ENCODE assay signal across 26 cellular contexts in genomic region chr1:216055004-216055403, GRCh38.
"Had no signal": no experiment of that assay in that cellular context is flagged by ENCODE, and none has a peak within 500 bp of the region (broad histone marks: within the 10 kb centered on the region; RNA-seq: fewer than 3 reads in every experiment).

No MANE protein-coding gene starts in this region.

- ATAC-seq: activated CD4-positive, alpha-beta T cell treated with anti-CD3 and anti-CD28 coated beads for 36 hours; activated CD8-positive, alpha-beta T cell treated with anti-CD3 and anti-CD28 coated beads for 36 hours; activated T-cell treated with anti-CD3 and anti-CD28 coated beads, Interleukin-2, amount 50 U/mL, for 72 hours; T-helper 17 cell had no signal

- DNase-seq: activated CD4-positive, alpha-beta T cell treated with anti-CD3 and anti-CD28 coated beads for 36 hours; activated CD4-positive, alpha-beta T cell treated with anti-CD3 and anti-CD28 coated beads, Interleukin-2, amount 50 U/mL, for 1 hour; activated CD8-positive, alpha-beta memory T cell treated with anti-CD3 and anti-CD28 coated beads, Interleukin-2, amount 50 U/mL, for 4 hours; activated CD8-positive, alpha-beta T cell treated with anti-CD3 and anti-CD28 coated beads for 36 hours; activated gamma-delta T cell treated with Interleukin-2 at 50 U/mL for 16 hours; activated naive CD4-positive, alpha-beta T cell treated with anti-CD3 and anti-CD28 coated beads, Interleukin-2, amount 50 U/mL, for 16 hours; activated naive CD8-positive, alpha-beta T cell treated with anti-CD3 and anti-CD28 coated beads, Interleukin-2, amount 10 ng/mL, durations not matched to agents 7 days and 5 days; activated T-cell treated with anti-CD3 and anti-CD28 coated beads, Interleukin-2, amount 50 U/mL, for 72 hours; adrenal gland; central memory CD4-positive, alpha-beta T cell; cortex of kidney; NCI-H1417 treated with DMSO at 0.1 percent for 48 hours; NCI-H1694; NCI-H2029; NCI-H2227 treated with DMSO at 0.1 percent for 48 hours; NCI-H446 treated with DMSO at 0.1 percent for 48 hours; NCI-H526 treated with DMSO at 0.1 percent for 48 hours; NK-92 treated with Interleukin-12 subunit alpha and Interleukin-12 subunit beta, amount 100 ng/mL, for 24 hours; Peyer's patch; Right ventricle myocardium superior; SJCRH30; T-helper 17 cell; T-helper 9 cell had no signal

- H3K27ac ChIP-seq: adrenal gland, breast epithelium, KMS-11, Peyer's patch, RWPE1, SJCRH30 had no signal
